Comparison of ENCODE assay signal across 12 cellular contexts in the genomic region with DNA sequence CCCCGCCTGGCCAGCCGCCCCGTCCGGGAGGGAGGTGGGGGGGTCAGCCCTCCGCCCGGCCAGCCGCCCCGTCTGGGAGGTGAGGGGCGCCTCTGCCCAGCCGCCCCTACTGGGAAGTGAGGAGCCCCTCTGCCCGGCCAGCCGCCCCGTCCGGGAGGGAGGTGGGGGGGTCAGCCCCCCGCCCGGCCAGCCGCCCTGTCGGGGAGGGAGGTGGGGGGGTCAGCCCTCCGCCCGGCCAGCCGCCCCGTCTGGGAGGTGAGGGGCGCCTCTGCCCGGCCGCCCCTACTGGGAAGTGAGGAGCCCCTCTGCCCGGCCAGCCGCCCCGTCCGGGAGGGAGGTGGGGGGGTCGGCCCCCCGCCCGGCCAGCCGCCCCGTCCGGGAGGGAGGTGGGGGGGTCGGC. TPM values are rescaled to one million over a fixed set of nuclear protein-coding genes. Genes with fewer than 3 reads are reported as not detected.
"Had no signal": no experiment of that assay in that cellular context is flagged by ENCODE, and none has a peak within 500 bp of the region (broad histone marks: within the 10 kb centered on the region; RNA-seq: fewer than 3 reads in every experiment).

No MANE protein-coding gene starts in this region.

RNA-seq across cellular contexts. Expression of gene CAMP, which starts 11.5 kb away (rescaled TPM):
- total RNA-seq: hepatocyte, kidney, kidney epithelial cell, left ventricle myocardium inferior, left ventricle myocardium superior, lung microvascular endothelial cell, mesothelial cell of epicardium, mononuclear cell, mucosa of descending colon, mucosa of gallbladder, myocyte had no signal
- polyA plus RNA-seq: hepatocyte, immature natural killer cell had no signal
